ENCODE assay signal across 8 cellular contexts in genomic region chr17:3935140-3935542, GRCh38. TPM values are rescaled to one million over a fixed set of nuclear protein-coding genes. Genes with fewer than 3 reads are reported as not detected.
DNase-seq lines count a peak whose midpoint lies in the region; ATAC-seq, FAIRE-seq and TF ChIP-seq lines count a peak whose summit lies in the region.

No MANE protein-coding gene starts in this region.

- DNase-seq in stimulated activated CD4-positive, alpha-beta T cell treated with anti-CD3 and anti-CD28 coated beads, Interleukin-15, amount 100 ng/mL, for 24 hours = peak; percentile 43
- DNase-seq in stimulated activated CD4-positive, alpha-beta T cell treated with anti-CD3 and anti-CD28 coated beads, Interleukin-2, amount 100 ng/mL, for 48 hours = no peak
- peak; percentile 69 for DNase-seq in NCI-H460 (ENCODE audit: extremely low read depth, low read depth)
- peak; percentile 69 for DNase-seq in amniotic epithelial cell (ENCODE audit: low read depth)
- peak; percentile 89 for DNase-seq in hepatocyte (ENCODE audit: low spot score)
- peak; percentile 85 for DNase-seq in small intestine
- DNase-seq in GM19239 (ENCODE audit: insufficient read length, low spot score) = no peak

- H2AFZ ChIP-seq in hepatocyte = no peak overlapping the region

- no peaks in the 10 kb centered on the region for H3K27me3 ChIP-seq in hepatocyte
- no peaks in the 10 kb centered on the region for H3K27me3 ChIP-seq in small intestine (ENCODE audit: control insufficient read depth in 2 of 2, insufficient read depth in 2 of 2, low read length in 2 of 2)

- WGBS in hepatocyte (ENCODE audit: low lambda C conversion rate, missing lambda C conversion rate) = 11% methylated on average over 10 of the region's 10 CpGs
- WGBS in small intestine, 3 donors = 9 to 35% (median 17%) methylated on average over 10 of the region's 10 CpGs

- H4K20me1 ChIP-seq in hepatocyte (ENCODE audit: insufficient read depth, poor library complexity, severe bottlenecking) = no peaks in the 10 kb centered on the region

- TF ChIP-seq CTCF in hepatocyte (IDR thresholded peaks at IDR 0.05; ENCODE audit: poor library complexity) = peak; percentile 67

- H3K9me2 ChIP-seq in hepatocyte (replicated peaks; ENCODE audit: insufficient read depth) = no peaks in the 10 kb centered on the region

- H3K9me3 ChIP-seq in hepatocyte (ENCODE audit: low read depth) (no peaks in the 10 kb centered on the region), small intestine (ENCODE audit: control insufficient read depth, low read depth) (no peaks in the 10 kb centered on the region)

- no peak overlapping the region for H3K27ac ChIP-seq in hepatocyte
- no peak overlapping the region for H3K27ac ChIP-seq in small intestine (ENCODE audit: low read depth in 1 of 2, low read length in 1 of 2)

- H3K4me3 ChIP-seq in hepatocyte (no peak overlapping the region), small intestine (ENCODE audit: low read depth in 1 of 2, low read length in 2 of 2) (no peak overlapping the region)

- FAIRE-seq in small intestine (lab: Jason Lieb, UNC) = no peak
- no peak for FAIRE-seq in GM19239 (lab: Jason Lieb, UNC)

- H3K36me3 ChIP-seq in hepatocyte (replicated peaks; ENCODE audit: insufficient read depth, low read depth) = no peaks in the 10 kb centered on the region
- peaks cover 0 to 6% of the 10 kb centered on the region in 2 donors for H3K36me3 ChIP-seq in small intestine (ENCODE audit: control insufficient read depth in 2 of 2, insufficient read depth in 2 of 2, low read length in 2 of 2)

- no peak for ATAC-seq in HG03025 (IDR thresholded peaks at IDR 0.05; ENCODE audit: low FRiP score, unreplicated experiment)

- H3K79me2 ChIP-seq in hepatocyte = no peaks in the 10 kb centered on the region

- H3K4me1 ChIP-seq in hepatocyte (ENCODE audit: insufficient read depth) = no peaks in the 10 kb centered on the region
- no peaks in the 10 kb centered on the region for H3K4me1 ChIP-seq in small intestine (ENCODE audit: control insufficient read depth in 2 of 2, insufficient read depth in 1 of 2, low read depth in 1 of 2, low read length in 1 of 2)

- no peak overlapping the region for H3K4me2 ChIP-seq in hepatocyte

RNA-seq across cellular contexts. Expression of gene P2RX1, which starts 18.9 kb away (rescaled TPM):
- total RNA-seq in NCI-H460 (2014; rRNA removed; shearing (Covaris generic)) = not detected in 2 replicates
- polyA plus RNA-seq in NCI-H460 (2014; cell fraction: nucleus; rRNA removed) = 0.07 TPM in 1 of 2 replicates, not detected in the other
- 0.20 and 0.50 TPM in 2 replicates for total RNA-seq in hepatocyte
- polyA plus RNA-seq in hepatocyte = 1.8 and 2.3 TPM in 2 replicates
- polyA plus RNA-seq in small intestine = 1 to 10 TPM in 2 of 3 donors, not detected in 1; 2.2 to 3.2 TPM

RNA-seq across cellular contexts. Expression of gene ATP2A3, which starts 29.1 kb away (rescaled TPM):
- total RNA-seq in NCI-H460 (2014; rRNA removed; shearing (Covaris generic)) = 3.5 and 3.6 TPM in 2 replicates
- polyA plus RNA-seq in NCI-H460 (2014; cell fraction: nucleus; rRNA removed) = 1.3 and 4.4 TPM in 2 replicates
- total RNA-seq in hepatocyte = 2.4 and 4.1 TPM in 2 replicates
- polyA plus RNA-seq in hepatocyte (2.2 and 4.5 TPM in 2 replicates), small intestine (10 to 100 TPM in 2 of 3 donors, 1 to 10 TPM in 1; 5.8 to 30.6 (median 18.1) TPM)

RNA-seq across cellular contexts. Expression of gene CAMKK1, which starts 42.3 kb away (rescaled TPM):
- 11.9 and 12.8 TPM in 2 replicates for total RNA-seq in NCI-H460 (2014; rRNA removed; shearing (Covaris generic))
- 67.2 and 70.9 TPM in 2 replicates for polyA plus RNA-seq in NCI-H460 (2014; cell fraction: nucleus; rRNA removed)
- 2.6 and 5.1 TPM in 2 replicates for total RNA-seq in hepatocyte
- polyA plus RNA-seq in hepatocyte (4.4 and 5.7 TPM in 2 replicates), small intestine (1 to 10 TPM in 2 of 3 donors, under 1 TPM in 1; 0.22 to 3.9 (median 2.4) TPM)

Comparison
In these comparisons a context has a peak if more than half of its experiments do, and no peak if none do; other contexts are left out.
1. DNase-seq: peak in stimulated activated CD4-positive, alpha-beta T cell treated with anti-CD3 and anti-CD28 coated beads, Interleukin-15, amount 100 ng/mL, for 24 hours (single experiment), NCI-H460 (single experiment), amniotic epithelial cell (single experiment), hepatocyte (single experiment) and small intestine (single experiment); none in stimulated activated CD4-positive, alpha-beta T cell treated with anti-CD3 and anti-CD28 coated beads, Interleukin-2, amount 100 ng/mL, for 48 hours (0 of 2) and GM19239 (single experiment).